In genomic region chr1:245225709-245226464, GRCh38 we compare ENCODE assay signal across 15 cellular contexts.
A peak's percentile ranks its signal among the peaks of the same experiment; 100 is the strongest.
DNase-seq lines count a peak whose midpoint lies in the region; ATAC-seq and TF ChIP-seq lines count a peak whose summit lies in the region.
"Had no signal": no experiment of that assay in that cellular context is flagged by ENCODE, and none has a peak within 500 bp of the region (broad histone marks: within the 10 kb centered on the region; RNA-seq: fewer than 3 reads in every experiment).

No MANE protein-coding gene starts in this region.

- H3K9ac ChIP-seq in endodermal cell (ENCODE audit: extremely low read depth, low read length, poor library complexity, severe bottlenecking), result no peak overlapping the region
- H3K9ac ChIP-seq: BLaER1 treated with 17β-estradiol and CSF1 and Interleukin-3, amounts not matched to agents 10 nM and 100 nM had no signal

- H3K9me3 ChIP-seq in WERI-Rb-1 (ENCODE audit: severe bottlenecking) (no peaks in the 10 kb centered on the region), endodermal cell (ENCODE audit: control insufficient read depth, low read length) (no peaks in the 10 kb centered on the region), gastrocnemius medialis (no peaks in the 10 kb centered on the region)
- H3K9me3 ChIP-seq: BLaER1 treated with 17β-estradiol and CSF1 and Interleukin-3, amounts not matched to agents 10 nM and 100 nM had no signal

- H3K27me3 Mint-ChIP-seq in endodermal cell (ENCODE audit: insufficient read depth) (no peaks in the 10 kb centered on the region), type B pancreatic cell (peaks cover 2% of the 10 kb centered on the region)

- H3K9me3 Mint-ChIP-seq in endodermal cell, result no peaks in the 10 kb centered on the region
- no peaks in the 10 kb centered on the region for H3K9me3 Mint-ChIP-seq in type B pancreatic cell

- H3K4me3 ChIP-seq in WERI-Rb-1 (ENCODE audit: low read depth, low read length) (no peak overlapping the region), endodermal cell (ENCODE audit: low read length) (no peak overlapping the region), gastrocnemius medialis (no peak overlapping the region)
- H3K4me3 ChIP-seq: BLaER1 treated with 17β-estradiol and CSF1 and Interleukin-3, amounts not matched to agents 10 nM and 100 nM had no signal

- peaks cover 7% of the 10 kb centered on the region for H3K4me1 Mint-ChIP-seq in endodermal cell
- peaks cover 25% of the 10 kb centered on the region for H3K4me1 Mint-ChIP-seq in type B pancreatic cell (ENCODE audit: unreplicated experiment)

- in situ Hi-C loops in gastrocnemius medialis (cut with MboI; ENCODE audit: low sequenced_read_pairs in 4 of 4), result no loop called here

- TF ChIP-seq POLR2A in gastrocnemius medialis (IDR thresholded peaks at IDR 0.05), result no peak

- no peaks in the 10 kb centered on the region for H3K36me3 ChIP-seq in WERI-Rb-1
- H3K36me3 ChIP-seq in endodermal cell (ENCODE audit: control insufficient read depth, insufficient read depth, low read length), result no peaks in the 10 kb centered on the region
- no peaks in the 10 kb centered on the region for H3K36me3 ChIP-seq in gastrocnemius medialis
- H3K36me3 ChIP-seq: BLaER1 treated with 17β-estradiol and CSF1 and Interleukin-3, amounts not matched to agents 10 nM and 100 nM had no signal

- DNase-seq in NCI-H2227 (lab: John Stamatoyannopoulos, UW; ENCODE audit: unreplicated experiment), result peak; percentile 15
- no peak for DNase-seq in NCI-H2227 treated with DMSO at 0.1 percent for 48 hours (lab: John Stamatoyannopoulos, UW)
- DNase-seq in WERI-Rb-1, result no peak
- DNase-seq in endodermal cell, result no peak
- DNase-seq in type B pancreatic cell (ENCODE audit: extremely low spot score, unreplicated experiment), result no peak
- DNase-seq in gastrocnemius medialis, result no peak
- DNase-seq in GDM1 (lab: John Stamatoyannopoulos, UW), result no peak
- DNase-seq: NCI-H1417 treated with DMSO at 0.1 percent for 48 hours, NCI-H1930, NCI-H226, NCI-H526, SIG-M5 had no signal

- ATAC-seq in gastrocnemius medialis (no peak), GM19324 (IDR thresholded peaks at IDR 0.05; ENCODE audit: low FRiP score, unreplicated experiment) (no peak)
- ATAC-seq: HCT116 had no signal

- intact Hi-C loops in gastrocnemius medialis (cut with DNase I; ENCODE audit: low total_unique reads), result no loop called here

- H3K4me1 ChIP-seq in endodermal cell (ENCODE audit: control insufficient read depth, insufficient read depth, low read length), result no peaks in the 10 kb centered on the region
- H3K4me1 ChIP-seq in gastrocnemius medialis, result no peaks in the 10 kb centered on the region
- H3K4me1 ChIP-seq: BLaER1 treated with 17β-estradiol and CSF1 and Interleukin-3, amounts not matched to agents 10 nM and 100 nM had no signal

- H3K4me3 Mint-ChIP-seq in endodermal cell (no peak overlapping the region), type B pancreatic cell (peak overlapping the region; percentile 19)

- H3K27ac ChIP-seq in WERI-Rb-1 (no peak overlapping the region), endodermal cell (ENCODE audit: low read depth, low read length) (no peak overlapping the region), gastrocnemius medialis (no peak overlapping the region)
- H3K27ac ChIP-seq: BLaER1 treated with 17β-estradiol and CSF1 and Interleukin-3, amounts not matched to agents 10 nM and 100 nM had no signal

- H3K36me3 Mint-ChIP-seq in endodermal cell (ENCODE audit: low read depth), result peaks cover 9% of the 10 kb centered on the region
- H3K36me3 Mint-ChIP-seq in type B pancreatic cell, result peaks cover 7% of the 10 kb centered on the region

- H3K27ac Mint-ChIP-seq in endodermal cell, result no peak overlapping the region
- no peak overlapping the region for H3K27ac Mint-ChIP-seq in type B pancreatic cell

- peak; percentile 55 for TF ChIP-seq CTCF in WERI-Rb-1 (IDR thresholded peaks at IDR 0.05; ENCODE audit: low read depth, low read length)
- peak; percentile 42 for TF ChIP-seq CTCF in endodermal cell (conservative IDR thresholded peaks at IDR 0.05)
- peak; percentile 30 for TF ChIP-seq CTCF in type B pancreatic cell (conservative IDR thresholded peaks at IDR 0.05)
- no peak for TF ChIP-seq CTCF in gastrocnemius medialis (IDR thresholded peaks at IDR 0.05 in 4 of 5, conservative IDR thresholded peaks at IDR 0.05 in 1 of 5)

- WGBS in endodermal cell (ENCODE audit: insufficient coverage in 1 of 2, insufficient read length in 1 of 2), 2 experiments, result 86 to 92% methylated on average over 8 to 13 of the region's 14 CpGs

- H3K27me3 ChIP-seq in WERI-Rb-1 (ENCODE audit: insufficient read depth, low read depth, severe bottlenecking) (no peaks in the 10 kb centered on the region), endodermal cell (ENCODE audit: control insufficient read depth, insufficient read depth, low read length, poor library complexity, severe bottlenecking) (no peaks in the 10 kb centered on the region), gastrocnemius medialis (no peaks in the 10 kb centered on the region)

Comparison
In these comparisons a context has a peak if more than half of its experiments do, and no peak if none do; other contexts are left out.
1. CTCF ChIP-seq: peak in WERI-Rb-1 (single experiment), endodermal cell (single experiment) and type B pancreatic cell (single experiment); none in gastrocnemius medialis (0 of 5).